8 cellular contexts compared by ENCODE assay signal in genomic region chr17:81033535-81034167, GRCh38. TPM values are rescaled to one million over a fixed set of nuclear protein-coding genes. Genes with fewer than 3 reads are reported as not detected.
DNase-seq lines count a peak whose midpoint lies in the region; ATAC-seq and TF ChIP-seq lines count a peak whose summit lies in the region.

No MANE protein-coding gene starts in this region.

- H3K9me3 ChIP-seq in BLaER1 (no peaks in the 10 kb centered on the region), ectodermal cell (ENCODE audit: control insufficient read depth, low read length) (no peaks in the 10 kb centered on the region)

- H3K4me1 ChIP-seq in BLaER1 (peaks cover 42% of the 10 kb centered on the region), ectodermal cell (ENCODE audit: control insufficient read depth, insufficient read depth, low read length) (peaks cover 23% of the 10 kb centered on the region)

- H3K4me3 Mint-ChIP-seq in nephron progenitor cell = peak overlapping the region; percentile 93

- H3K9ac ChIP-seq in BLaER1 = no peak overlapping the region

- peaks cover 84% of the 10 kb centered on the region for H4K20me1 ChIP-seq in BLaER1

- 22 to 24% methylated on average over 22 of the region's 22 CpGs for WGBS in ectodermal cell, 2 experiments

- H3K27ac ChIP-seq in BLaER1 (no peak overlapping the region), ectodermal cell (ENCODE audit: insufficient read depth, low read depth, low read length, poor library complexity, severe bottlenecking) (no peak overlapping the region)

- peaks cover 5% of the 10 kb centered on the region for H3K36me3 Mint-ChIP-seq in nephron progenitor cell (ENCODE audit: low read depth)

- H3K36me3 ChIP-seq in BLaER1 = no peaks in the 10 kb centered on the region
- H3K36me3 ChIP-seq in ectodermal cell (ENCODE audit: control insufficient read depth, insufficient read depth, low read length) = no peaks in the 10 kb centered on the region

- H3K9me3 Mint-ChIP-seq in nephron progenitor cell = no peaks in the 10 kb centered on the region

- TF ChIP-seq CTCF in nephron progenitor cell (IDR thresholded peaks at IDR 0.05) = no peak

- H3K27ac Mint-ChIP-seq in nephron progenitor cell = peak overlapping the region; percentile 64

- peak overlapping the region; percentile 97 for H3K4me2 ChIP-seq in BLaER1

- peaks cover 96% of the 10 kb centered on the region for H3K27me3 ChIP-seq in BLaER1
- peaks cover 18% of the 10 kb centered on the region for H3K27me3 ChIP-seq in ectodermal cell (ENCODE audit: control insufficient read depth, insufficient read depth, low read length, poor library complexity, severe bottlenecking)

- H3K4me3 ChIP-seq in BLaER1 (peak overlapping the region; percentile 70; the same call in 1 of the 2 replicates), ectodermal cell (ENCODE audit: insufficient read depth, low read depth, low read length) (peak overlapping the region; percentile 63)

- no peak for ATAC-seq in HG03442 (IDR thresholded peaks at IDR 0.05; ENCODE audit: unreplicated experiment)
- no peak for ATAC-seq in GM21786 (IDR thresholded peaks at IDR 0.05; ENCODE audit: unreplicated experiment)
- no peak for ATAC-seq in HG02884 (IDR thresholded peaks at IDR 0.05; ENCODE audit: unreplicated experiment)

- H3K4me1 Mint-ChIP-seq in nephron progenitor cell = peaks cover 68% of the 10 kb centered on the region

- H3K27me3 Mint-ChIP-seq in nephron progenitor cell (ENCODE audit: low read depth, poor library complexity) = peaks cover 9% of the 10 kb centered on the region

- DNase-seq in MV-4-11 (lab: John Stamatoyannopoulos, UW) (peak; percentile 52), nephron progenitor cell (no peak), GM03348 (ENCODE audit: low spot score) (no peak)

RNA-seq across cellular contexts. Expression of gene BAIAP2, which starts 1.3 kb away (rescaled TPM):
- polyA plus RNA-seq in ectodermal cell (2013, experiment 1 of 4) = 41.6 TPM
- polyA plus RNA-seq in ectodermal cell (2013, experiment 2 of 4) = 33.4 TPM
- polyA plus RNA-seq in ectodermal cell (2013, experiment 3 of 4) = 34.5 TPM
- polyA plus RNA-seq in ectodermal cell (2013, experiment 4 of 4) = 32.3 TPM

RNA-seq across cellular contexts. Expression of gene CHMP6, which starts 42.0 kb away (rescaled TPM):
- 21.6 TPM for polyA plus RNA-seq in ectodermal cell (2013, experiment 1 of 4)
- polyA plus RNA-seq in ectodermal cell (2013, experiment 2 of 4) = 27.2 TPM
- polyA plus RNA-seq in ectodermal cell (2013, experiment 3 of 4) = 19.5 TPM
- 21.2 TPM for polyA plus RNA-seq in ectodermal cell (2013, experiment 4 of 4)
